In genomic region chrX:2764766-2765666, GRCh38 we compare ENCODE assay signal across 28 cellular contexts. TPM values are rescaled to one million over a fixed set of nuclear protein-coding genes. Genes with fewer than 3 reads are reported as not detected.
"Had no signal": no experiment of that assay in that cellular context is flagged by ENCODE, and none has a peak within 500 bp of the region (broad histone marks: within the 10 kb centered on the region; RNA-seq: fewer than 3 reads in every experiment).

No MANE protein-coding gene starts in this region.

- H3K4me1 Mint-ChIP-seq: activated B cell treated with CpG ODN at 0.5 μM for 24 hours had no signal

- H3K4me1 ChIP-seq: left lung, parathyroid adenoma, psoas muscle, right atrium auricular region, uterus had no signal

- H3K9me3 Mint-ChIP-seq: activated T-cell treated with anti-CD3 and anti-CD28 coated beads, Interleukin-2, amount 50 U/mL, for 72 hours; neural crest cell had no signal

- H3K4me3 Mint-ChIP-seq: activated B cell treated with CpG ODN at 0.5 μM for 24 hours; activated naive CD8-positive, alpha-beta T cell; activated T-cell treated with anti-CD3 and anti-CD28 coated beads, Interleukin-2, amount 50 U/mL, for 72 hours; naive thymus-derived CD4-positive, alpha-beta T cell; neural crest cell; T-helper 17 cell had no signal

- H3K36me3 ChIP-seq: esophagus squamous epithelium, left lung, right atrium auricular region, thoracic aorta, uterus had no signal

- DNase-seq: activated B cell treated with CpG ODN at 0.5 μM for 24 hours; activated effector memory CD4-positive, alpha-beta T cell treated with Interleukin-2 at 50 U/mL for 16 hours; activated naive CD4-positive, alpha-beta T cell treated with Interleukin-2 at 50 U/mL for 16 hours; activated T-cell treated with anti-CD3 and anti-CD28 coated beads for 4 hours; activated T-cell treated with anti-CD3 and anti-CD28 coated beads, Interleukin-2, amount 50 U/mL, for 72 hours; anterior cingulate cortex; body of pancreas; dermis blood vessel endothelial cell; effector CD4-positive, alpha-beta T cell; esophagus squamous epithelium; foreskin melanocyte; left lung; naive thymus-derived CD4-positive, alpha-beta T cell; occipital lobe; psoas muscle; stimulated activated CD4-positive, alpha-beta T cell treated with anti-CD3 and anti-CD28 coated beads, Interleukin-2, amount 100 ng/mL, for 48 hours; stimulated activated naive CD8-positive, alpha-beta T cell treated with anti-CD3 and anti-CD28 coated beads, Interleukin-15, Interleukin-2, amounts not matched to agents 100 U/mL and 50 U/mL, for 24 hours; T-helper 17 cell; trophoblast cell; uterus had no signal

- H3K27me3 ChIP-seq: body of pancreas, esophagus squamous epithelium, left lung, right atrium auricular region, uterus had no signal

- H3K9me3 ChIP-seq: body of pancreas, esophagus squamous epithelium, left lung, psoas muscle, right atrium auricular region, thoracic aorta, uterus had no signal

- H2AFZ ChIP-seq: parathyroid adenoma had no signal

- ATAC-seq: activated T-cell treated with anti-CD3 and anti-CD28 coated beads, Interleukin-2, amount 50 U/mL, for 72 hours; body of pancreas; left lung; naive thymus-derived CD4-positive, alpha-beta T cell; psoas muscle; stimulated activated naive CD8-positive, alpha-beta T cell treated with anti-CD3 and anti-CD28 coated beads, Interleukin-15, Interleukin-2, amounts not matched to agents 100 U/mL and 50 U/mL, for 24 hours; T-helper 17 cell had no signal

- H3K79me2 ChIP-seq: parathyroid adenoma had no signal

- H3K9ac ChIP-seq: parathyroid adenoma had no signal

- H3K27ac Mint-ChIP-seq: activated B cell treated with CpG ODN at 0.5 μM for 24 hours; activated naive CD8-positive, alpha-beta T cell; activated T-cell treated with anti-CD3 and anti-CD28 coated beads, Interleukin-2, amount 50 U/mL, for 72 hours; T-helper 17 cell had no signal

- FAIRE-seq: colon had no signal

- H3K27ac ChIP-seq: body of pancreas, epithelial cell of prostate, esophagus squamous epithelium, left lung, parathyroid adenoma, psoas muscle, right atrium auricular region, thoracic aorta, uterus had no signal

- H3K4me3 ChIP-seq: body of pancreas, esophagus squamous epithelium, left lung, lung, psoas muscle, right atrium auricular region, thoracic aorta, uterus had no signal

RNA-seq across cellular contexts. Expression of gene XG, which starts 13.2 kb away (rescaled TPM):
- total RNA-seq: activated B cell treated with CpG ODN at 0.5 μM for 24 hours; activated T-cell treated with anti-CD3 and anti-CD28 coated beads, Interleukin-2, amount 50 U/mL, for 72 hours; neural crest cell; occipital lobe had no signal
- polyA plus RNA-seq: naive thymus-derived CD4-positive, alpha-beta T cell had no signal
